Comparison of ENCODE assay signal across 8 cellular contexts in genomic region chr16:4053663-4054479, GRCh38.
A peak's percentile ranks its signal among the peaks of the same experiment; 100 is the strongest.
DNase-seq lines count a peak whose midpoint lies in the region; ATAC-seq, FAIRE-seq and TF ChIP-seq lines count a peak whose summit lies in the region.

No MANE protein-coding gene starts in this region.

- H4K20me1 ChIP-seq in keratinocyte (ENCODE audit: control insufficient read depth, extremely low read depth, insufficient read depth, low read length): no peaks in the 10 kb centered on the region

- H3K9me1 ChIP-seq in keratinocyte (ENCODE audit: control insufficient read depth, extremely low read depth, insufficient read depth, low read length): no peaks in the 10 kb centered on the region

- H3K27ac ChIP-seq in AG04450 (ENCODE audit: low read depth, low read length) (peak overlapping the region; percentile 87), keratinocyte (ENCODE audit: control insufficient read depth, insufficient read depth, low read length) (peak overlapping the region; percentile 41), vagina (peak overlapping the region; percentile 66)

- DNase-seq in AG04450 (ENCODE audit: low read depth, low spot score) (peak; percentile 87), NCI-H1092 (lab: John Stamatoyannopoulos, UW) (peak; percentile 82), astrocyte of the cerebellum (ENCODE audit: low read depth) (peak; percentile 16), keratinocyte (ENCODE audit: low read depth, low spot score) (peak; percentile 13), vagina (ENCODE audit: extremely low spot score in 2 of 2) (no peak), GM19239 (ENCODE audit: insufficient read length, low spot score) (no peak), kidney glomerular epithelial cell (lab: John Stamatoyannopoulos, UW) (no peak)

- H2AFZ ChIP-seq in keratinocyte (ENCODE audit: control insufficient read depth, low read length): no peak overlapping the region

- H3K9ac ChIP-seq in keratinocyte (ENCODE audit: control insufficient read depth, extremely low read depth, insufficient read depth, low read length): no peak overlapping the region

- FAIRE-seq in keratinocyte (lab: Jason Lieb, UNC): peak; percentile 43
- FAIRE-seq in GM19239 (lab: Jason Lieb, UNC): no peak

- CTCF ChIA-PET in AG04450 (lab: Charles Lee): interaction anchor here (0.6 to 1.3 kb wide), 5 partner anchors 12 to 364 kb away, joined by 3 to 5 read pairs (median 3); no protein-coding TSS in a partner anchor

- TF ChIP-seq CTCF in AG04450 (IDR thresholded peaks at IDR 0.05; ENCODE audit: low read depth, low read length) (no peak), astrocyte of the cerebellum (IDR thresholded peaks at IDR 0.05; ENCODE audit: low read depth, low read length, missing control alignments) (no peak), keratinocyte (optimal IDR thresholded peaks at IDR 0.05 in 1 of 3, IDR thresholded peaks at IDR 0.05 in 1 of 3, conservative IDR thresholded peaks at IDR 0.05 in 1 of 3; ENCODE audit: extremely low read depth in 1 of 3, insufficient read depth in 2 of 3, low read length in 3 of 3) (no peak), vagina (IDR thresholded peaks at IDR 0.05) (no peak)

- in situ Hi-C loops in astrocyte of the cerebellum (cut with HindIII; ENCODE audit: low sequenced_read_pairs): no loop called here

- H3K4me1 ChIP-seq in keratinocyte (ENCODE audit: control insufficient read depth, extremely low read depth, insufficient read depth, low read length) (peaks cover 35% of the 10 kb centered on the region), vagina (peaks cover 34% of the 10 kb centered on the region)

- H3K4me2 ChIP-seq in keratinocyte (ENCODE audit: control insufficient read depth, extremely low read depth, insufficient read depth, low read depth, low read length): peak overlapping the region; percentile 30

- dilution Hi-C loops in keratinocyte (cut with MboI; ENCODE audit: extremely low pct_ligation_motif_present, low sequenced_read_pairs): no loop called here

- POLR2A ChIA-PET in AG04450 (lab: Yijun Ruan, JAX): interaction anchor here (0.6 to 1.1 kb wide), 4 partner anchors 37 to 219 kb away, joined by 3 to 4 read pairs (median 4); partner anchors contain the start of gene TFAP4

- no peaks in the 10 kb centered on the region for H3K79me2 ChIP-seq in keratinocyte (ENCODE audit: control insufficient read depth, insufficient read depth, low read length)

- H3K9me3 ChIP-seq in AG04450 (ENCODE audit: control insufficient read depth, insufficient read depth, low read length) (no peaks in the 10 kb centered on the region), keratinocyte (ENCODE audit: control insufficient read depth, low read depth, low read length) (no peaks in the 10 kb centered on the region), vagina (no peaks in the 10 kb centered on the region)

- H3K4me3 ChIP-seq in AG04450 (ENCODE audit: low read depth, low read length): peak overlapping the region; percentile 25
- H3K4me3 ChIP-seq in astrocyte of the cerebellum (ENCODE audit: low read depth, low read length): no peak overlapping the region
- H3K4me3 ChIP-seq in keratinocyte (ENCODE audit: control insufficient read depth in 2 of 3, extremely low read depth in 1 of 3, insufficient read depth in 2 of 3, low read depth in 1 of 3, low read length in 3 of 3): peak overlapping the region in 1 of 3 experiments; percentile 26
- no peak overlapping the region for H3K4me3 ChIP-seq in vagina

- intact Hi-C loops in vagina (cut with DNase I): no loop called here

- no peaks in the 10 kb centered on the region for H3K27me3 ChIP-seq in AG04450 (ENCODE audit: control insufficient read depth, insufficient read depth, low read length)
- H3K27me3 ChIP-seq in keratinocyte (ENCODE audit: control insufficient read depth, extremely low read depth, insufficient read depth, low read length): no peaks in the 10 kb centered on the region
- H3K27me3 ChIP-seq in vagina: no peaks in the 10 kb centered on the region

- TF ChIP-seq POLR2A in vagina (IDR thresholded peaks at IDR 0.05): no peak

- ATAC-seq in GM21723 (IDR thresholded peaks at IDR 0.05; ENCODE audit: unreplicated experiment): no peak

- H3K36me3 ChIP-seq in keratinocyte (ENCODE audit: control insufficient read depth in 2 of 2, extremely low read depth in 1 of 2, insufficient read depth in 2 of 2, low read length in 2 of 2) (no peaks in the 10 kb centered on the region), vagina (no peaks in the 10 kb centered on the region)

Comparison
In these comparisons a context has a peak if more than half of its experiments do, and no peak if none do; other contexts are left out.
1. DNase-seq: peak in AG04450 (single experiment), NCI-H1092 (single experiment), astrocyte of the cerebellum (single experiment) and keratinocyte (single experiment); none in vagina (0 of 2), GM19239 (single experiment) and kidney glomerular epithelial cell (single experiment).
2. Peak in every context shown above with its lines, with median percentiles within 50 percentile points of each other: H3K27ac ChIP-seq.